Comparison of ENCODE assay signal across 16 cellular contexts in genomic region chr5:147073098-147073497, GRCh38.
"Had no signal": no experiment of that assay in that cellular context is flagged by ENCODE, and none has a peak within 500 bp of the region (broad histone marks: within the 10 kb centered on the region; RNA-seq: fewer than 3 reads in every experiment).

No MANE protein-coding gene starts in this region.

- H3K9me3 Mint-ChIP-seq: activated CD4-positive, alpha-beta T cell treated with anti-CD3 and anti-CD28 coated beads, Interleukin-2, amount 10 ng/mL, durations not matched to agents 7 days and 5 days; activated naive CD4-positive, alpha-beta T cell treated with anti-CD3 and anti-CD28 coated beads, Interleukin-2, amount 50 U/mL, for 72 hours; activated T-cell treated with anti-CD3 and anti-CD28 coated beads, Interleukin-2, amount 50 U/mL, for 4 hours; central memory CD8-positive, alpha-beta T cell; neural crest cell had no signal

- H3K4me1 Mint-ChIP-seq: activated CD4-positive, alpha-beta T cell treated with anti-CD3 and anti-CD28 coated beads, Interleukin-2, amount 10 ng/mL, durations not matched to agents 7 days and 5 days; central memory CD8-positive, alpha-beta T cell had no signal

- H3K36me3 ChIP-seq: gastrocnemius medialis, ovary, thoracic aorta had no signal

- H3K4me1 ChIP-seq: body of pancreas, gastrocnemius medialis had no signal

- ATAC-seq: activated naive CD4-positive, alpha-beta T cell treated with anti-CD3 and anti-CD28 coated beads, Interleukin-2, amount 50 U/mL, for 72 hours; activated T-cell treated with anti-CD3 and anti-CD28 coated beads, Interleukin-2, amount 50 U/mL, for 4 hours; body of pancreas; gastrocnemius medialis had no signal

- H3K9me3 ChIP-seq: body of pancreas, gastrocnemius medialis, ovary, thoracic aorta had no signal

- H3K27ac ChIP-seq: body of pancreas, gastrocnemius medialis, ovary, thoracic aorta had no signal

- H3K4me3 ChIP-seq: body of pancreas, gastrocnemius medialis, ovary, thoracic aorta had no signal

- DNase-seq: activated CD4-positive, alpha-beta T cell treated with anti-CD3 and anti-CD28 coated beads, Interleukin-2, amount 10 ng/mL, durations not matched to agents 7 days and 5 days; activated CD4-positive, CD25-positive, alpha-beta regulatory T cell; activated effector memory CD4-positive, alpha-beta T cell treated with anti-CD3 and anti-CD28 coated beads, Interleukin-2, amount 50 U/mL, for 16 hours; activated T-cell treated with anti-CD3 and anti-CD28 coated beads, Interleukin-2, amount 50 U/mL, for 4 hours; amniotic stem cell; cortex of kidney; effector memory CD4-positive, alpha-beta T cell; gastrocnemius medialis; ovary; stimulated activated CD4-positive, alpha-beta T cell treated with anti-CD3 and anti-CD28 coated beads, Interleukin-12 subunit alpha, Interleukin-12 subunit beta, amount 100 ng/mL, for 4 hours; stimulated activated naive CD4-positive, alpha-beta T cell had no signal

- H3K4me3 Mint-ChIP-seq: activated CD4-positive, alpha-beta T cell treated with anti-CD3 and anti-CD28 coated beads, Interleukin-2, amount 10 ng/mL, durations not matched to agents 7 days and 5 days; activated T-cell treated with anti-CD3 and anti-CD28 coated beads, Interleukin-2, amount 50 U/mL, for 4 hours; central memory CD8-positive, alpha-beta T cell; neural crest cell had no signal

- H3K36me3 Mint-ChIP-seq: activated naive CD4-positive, alpha-beta T cell treated with anti-CD3 and anti-CD28 coated beads, Interleukin-2, amount 50 U/mL, for 72 hours had no signal

- H3K27me3 ChIP-seq: body of pancreas, gastrocnemius medialis, ovary had no signal

- H3K27ac Mint-ChIP-seq: activated CD4-positive, alpha-beta T cell treated with anti-CD3 and anti-CD28 coated beads, Interleukin-2, amount 10 ng/mL, durations not matched to agents 7 days and 5 days; activated naive CD4-positive, alpha-beta T cell treated with anti-CD3 and anti-CD28 coated beads, Interleukin-2, amount 50 U/mL, for 72 hours had no signal

- H3K27me3 Mint-ChIP-seq: activated CD4-positive, alpha-beta T cell treated with anti-CD3 and anti-CD28 coated beads, Interleukin-2, amount 10 ng/mL, durations not matched to agents 7 days and 5 days had no signal
